In genomic region chr12:29725587-29726320, GRCh38 we compare ENCODE assay signal across 9 cellular contexts. TPM values are rescaled to one million over a fixed set of nuclear protein-coding genes. Genes with fewer than 3 reads are reported as not detected.
DNase-seq lines count a peak whose midpoint lies in the region; FAIRE-seq and TF ChIP-seq lines count a peak whose summit lies in the region.
"Had no signal": no experiment of that assay in that cellular context is flagged by ENCODE, and none has a peak within 500 bp of the region (broad histone marks: within the 10 kb centered on the region; RNA-seq: fewer than 3 reads in every experiment).

No MANE protein-coding gene starts in this region.

- peak; percentile 62 for DNase-seq in GM12865 (ENCODE audit: low read depth)
- peak; percentile 84 for DNase-seq in NCI-H345 (lab: John Stamatoyannopoulos, UW)
- peak; percentile 86 for DNase-seq in fibroblast of the conjunctiva (ENCODE audit: low read depth)
- DNase-seq in prostate gland (ENCODE audit: low spot score): peak; percentile 14
- no peak for DNase-seq in GM12892 (ENCODE audit: insufficient read length)
- DNase-seq in stimulated activated naive CD4-positive, alpha-beta T cell (lab: John Stamatoyannopoulos, UW): no peak
- no peak for DNase-seq in DMS79 (lab: John Stamatoyannopoulos, UW)
- DNase-seq in CD14-positive monocyte (ENCODE audit: low spot score): no peak

- H3K4me3 ChIP-seq in GM12865 (ENCODE audit: low read depth, low read length): no peak overlapping the region
- no peak overlapping the region for H3K4me3 ChIP-seq in prostate gland

- H3K36me3 Mint-ChIP-seq in CD14-positive monocyte: peaks cover 0 to 21% of the 10 kb centered on the region in 2 donors

- peak overlapping the region in 1 of 2 donors; percentile 18 for H3K27ac ChIP-seq in prostate gland

- TF ChIP-seq CTCF in GM12865 (IDR thresholded peaks at IDR 0.05; ENCODE audit: insufficient read depth, low read depth, low read length, missing control alignments) (no peak), prostate gland (IDR thresholded peaks at IDR 0.05) (no peak), CD14-positive monocyte (IDR thresholded peaks at IDR 0.05) (no peak)

- H3K4me1 Mint-ChIP-seq in CD14-positive monocyte: no peaks in the 10 kb centered on the region

- peaks cover 0 to 3% (median 0%) of the 10 kb centered on the region in 7 donors for H3K9me3 Mint-ChIP-seq in CD14-positive monocyte

- WGBS in prostate gland: 31% methylated on average over 6 of the region's 6 CpGs

- H3K27me3 Mint-ChIP-seq in CD14-positive monocyte (ENCODE audit: low read depth in 3 of 3): peaks cover 0 to 5% (median 2%) of the 10 kb centered on the region in 3 donors

- no peak overlapping the region for H3K4me3 Mint-ChIP-seq in CD14-positive monocyte

- H3K27ac Mint-ChIP-seq in CD14-positive monocyte: no peak overlapping the region

- H3K4me1 ChIP-seq in prostate gland (replicated peaks): no peaks in the 10 kb centered on the region

- H3K27me3 ChIP-seq in prostate gland (replicated peaks; ENCODE audit: insufficient read depth): no peaks in the 10 kb centered on the region

- FAIRE-seq in GM12892 (lab: Jason Lieb, UNC): no peak

- intact Hi-C loops in prostate gland (cut with DNase I): no loop called here
- intact Hi-C loops in CD14-positive monocyte (cut with micrococcal nuclease): no loop called here

- no peak for TF ChIP-seq POLR2A in prostate gland (IDR thresholded peaks at IDR 0.05)
- no peak for TF ChIP-seq POLR2A in GM12892 (IDR thresholded peaks at IDR 0.05; ENCODE audit: low read depth, low read length)

- H3K9me3 ChIP-seq in prostate gland: no peaks in the 10 kb centered on the region

- no peaks in the 10 kb centered on the region for H3K36me3 ChIP-seq in prostate gland

RNA-seq across cellular contexts. Expression of gene TMTC1, which starts 58.0 kb away (rescaled TPM):
- 10 to 100 TPM; 12.9 to 25.2 TPM for total RNA-seq in prostate gland
- 0.19 TPM for polyA plus RNA-seq in GM12892 (2012; ENCODE audit: missing spikeins)
- polyA plus RNA-seq in CD14-positive monocyte: 1 to 10 TPM in 1 of 2 donors, under 1 TPM in 1; 0.57 to 5.6 TPM
- total RNA-seq: G401 had no signal

Comparison
In these comparisons a context has a peak if more than half of its experiments do, and no peak if none do; other contexts are left out.
1. DNase-seq: peak in GM12865 (single experiment), NCI-H345 (single experiment), fibroblast of the conjunctiva (single experiment) and prostate gland (single experiment); none in GM12892 (single experiment), stimulated activated naive CD4-positive, alpha-beta T cell (0 of 6), DMS79 (single experiment) and CD14-positive monocyte (single experiment).